In genomic region chr5:172285226-172286143, GRCh38 we compare ENCODE assay signal across 10 cellular contexts. TPM values are rescaled to one million over a fixed set of nuclear protein-coding genes. Genes with fewer than 3 reads are reported as not detected.
DNase-seq lines count a peak whose midpoint lies in the region; ATAC-seq and TF ChIP-seq lines count a peak whose summit lies in the region.
"Had no signal": no experiment of that assay in that cellular context is flagged by ENCODE, and none has a peak within 500 bp of the region (broad histone marks: within the 10 kb centered on the region; RNA-seq: fewer than 3 reads in every experiment).

No MANE protein-coding gene starts in this region.

- TF ChIP-seq EP300 in ovary (IDR thresholded peaks at IDR 0.05), result no peak

- H3K4me1 ChIP-seq in hepatocyte (ENCODE audit: insufficient read depth), result peaks cover 18% of the 10 kb centered on the region
- H3K4me1 ChIP-seq in ovary (ENCODE audit: insufficient read depth), result peaks cover 2% of the 10 kb centered on the region

- CTCF ChIA-PET in activated naive CD4-positive, alpha-beta T cell treated with anti-CD3 and anti-CD28 coated beads, Interleukin-2, amount 10 ng/mL, durations not matched to agents 7 days and 5 days (lab: Charles Lee), result interaction anchor here (0.9 to 1.6 kb wide), 3 partner anchors 8 to 166 kb away, joined by 4 to 5 read pairs (median 4); no protein-coding TSS in a partner anchor

- H3K27ac Mint-ChIP-seq in activated naive CD4-positive, alpha-beta T cell treated with anti-CD3 and anti-CD28 coated beads, Interleukin-2, amount 10 ng/mL, durations not matched to agents 7 days and 5 days, result no peak overlapping the region
- no peak overlapping the region for H3K27ac Mint-ChIP-seq in T-helper 17 cell
- no peak overlapping the region for H3K27ac Mint-ChIP-seq in stimulated activated naive B cell treated with anti-CD40 and anti-IgM and Interleukin-4, amounts not matched to agents 10 μg/mL and 1 μg/mL and 100 μg/mL, for 72 hours

- peaks cover 25% of the 10 kb centered on the region for H3K4me1 Mint-ChIP-seq in activated naive CD4-positive, alpha-beta T cell treated with anti-CD3 and anti-CD28 coated beads, Interleukin-2, amount 10 ng/mL, durations not matched to agents 7 days and 5 days
- peaks cover 13% of the 10 kb centered on the region for H3K4me1 Mint-ChIP-seq in T-helper 17 cell
- peaks cover 6 to 28% of the 10 kb centered on the region in 2 donors for H3K4me1 Mint-ChIP-seq in stimulated activated naive B cell treated with anti-CD40 and anti-IgM and Interleukin-4, amounts not matched to agents 10 μg/mL and 1 μg/mL and 100 μg/mL, for 72 hours

- H3K36me3 Mint-ChIP-seq in activated naive CD4-positive, alpha-beta T cell treated with anti-CD3 and anti-CD28 coated beads, Interleukin-2, amount 10 ng/mL, durations not matched to agents 7 days and 5 days, result no peaks in the 10 kb centered on the region
- no peaks in the 10 kb centered on the region for H3K36me3 Mint-ChIP-seq in T-helper 17 cell (ENCODE audit: low read depth)
- H3K36me3 Mint-ChIP-seq in stimulated activated naive B cell treated with anti-CD40 and anti-IgM and Interleukin-4, amounts not matched to agents 10 μg/mL and 1 μg/mL and 100 μg/mL, for 72 hours, result no peaks in the 10 kb centered on the region

- TF ChIP-seq CTCF in hepatocyte (IDR thresholded peaks at IDR 0.05; ENCODE audit: poor library complexity), result no peak
- no peak for TF ChIP-seq CTCF in ovary (IDR thresholded peaks at IDR 0.05)

- DNase-seq in activated naive CD4-positive, alpha-beta T cell treated with anti-CD3 and anti-CD28 coated beads, Interleukin-2, amount 10 ng/mL, durations not matched to agents 7 days and 5 days, result no peak
- DNase-seq in activated naive CD4-positive, alpha-beta T cell (lab: John Stamatoyannopoulos, UW), result no peak
- DNase-seq in T-helper 17 cell (no peak), hepatocyte (ENCODE audit: low spot score) (no peak), NCI-H2227 treated with DMSO at 0.1 percent for 48 hours (lab: John Stamatoyannopoulos, UW) (no peak), ovary (no peak)
- DNase-seq in stimulated activated naive B cell treated with anti-CD40 and anti-IgM and Interleukin-4, amounts not matched to agents 10 μg/mL and 1 μg/mL and 100 μg/mL, for 72 hours, result no peak
- DNase-seq: activated effector memory CD4-positive, alpha-beta T cell treated with Interleukin-2 at 50 U/mL for 16 hours; NCI-H524 had no signal

- H4K20me1 ChIP-seq in hepatocyte (ENCODE audit: insufficient read depth, poor library complexity, severe bottlenecking), result peaks cover 21% of the 10 kb centered on the region

- H3K27ac ChIP-seq in hepatocyte (peak overlapping the region; percentile 100), ovary (no peak overlapping the region)

- intact Hi-C loops in ovary (cut with DNase I), result no loop called here

- H3K27me3 Mint-ChIP-seq in activated naive CD4-positive, alpha-beta T cell treated with anti-CD3 and anti-CD28 coated beads, Interleukin-2, amount 10 ng/mL, durations not matched to agents 7 days and 5 days, result peaks cover 44% of the 10 kb centered on the region
- no peaks in the 10 kb centered on the region for H3K27me3 Mint-ChIP-seq in T-helper 17 cell
- no peaks in the 10 kb centered on the region for H3K27me3 Mint-ChIP-seq in stimulated activated naive B cell treated with anti-CD40 and anti-IgM and Interleukin-4, amounts not matched to agents 10 μg/mL and 1 μg/mL and 100 μg/mL, for 72 hours

- peaks cover 29% of the 10 kb centered on the region for H3K79me2 ChIP-seq in hepatocyte

- no peaks in the 10 kb centered on the region for H3K27me3 ChIP-seq in hepatocyte
- H3K27me3 ChIP-seq in ovary, result no peaks in the 10 kb centered on the region

- ATAC-seq in T-helper 17 cell (no peak), GM18870 (IDR thresholded peaks at IDR 0.05; ENCODE audit: unreplicated experiment) (no peak)
- no peak for ATAC-seq in stimulated activated naive B cell treated with anti-CD40 and anti-IgM and Interleukin-4, amounts not matched to agents 10 μg/mL and 1 μg/mL and 100 μg/mL, for 72 hours (replicated peaks)

- no peaks in the 10 kb centered on the region for H3K9me2 ChIP-seq in hepatocyte (replicated peaks; ENCODE audit: insufficient read depth)

- H3K9me3 Mint-ChIP-seq in activated naive CD4-positive, alpha-beta T cell treated with anti-CD3 and anti-CD28 coated beads, Interleukin-2, amount 10 ng/mL, durations not matched to agents 7 days and 5 days, result no peaks in the 10 kb centered on the region
- H3K9me3 Mint-ChIP-seq in stimulated activated naive B cell treated with anti-CD40 and anti-IgM and Interleukin-4, amounts not matched to agents 10 μg/mL and 1 μg/mL and 100 μg/mL, for 72 hours, result no peaks in the 10 kb centered on the region

- H2AFZ ChIP-seq in hepatocyte, result no peak overlapping the region

- H3K4me3 Mint-ChIP-seq in activated naive CD4-positive, alpha-beta T cell treated with anti-CD3 and anti-CD28 coated beads, Interleukin-2, amount 10 ng/mL, durations not matched to agents 7 days and 5 days, result peak overlapping the region; percentile 79
- H3K4me3 Mint-ChIP-seq in T-helper 17 cell, result peak overlapping the region; percentile 93
- peak overlapping the region; percentile 92 to 94 for H3K4me3 Mint-ChIP-seq in stimulated activated naive B cell treated with anti-CD40 and anti-IgM and Interleukin-4, amounts not matched to agents 10 μg/mL and 1 μg/mL and 100 μg/mL, for 72 hours

- no peak for TF ChIP-seq POLR2A in ovary (IDR thresholded peaks at IDR 0.05)

- H3K4me3 ChIP-seq in hepatocyte (no peak overlapping the region), ovary (no peak overlapping the region)

- 80% methylated on average over 15 of the region's 15 CpGs for WGBS in hepatocyte (ENCODE audit: low lambda C conversion rate, missing lambda C conversion rate)
- WGBS in ovary, 3 donors, result 68 to 79% (median 74%) methylated on average over 15 of the region's 15 CpGs

- H3K9me3 ChIP-seq in T-helper 17 cell (ENCODE audit: control insufficient read depth, low read length, poor library complexity, severe bottlenecking) (no peaks in the 10 kb centered on the region), hepatocyte (ENCODE audit: low read depth) (no peaks in the 10 kb centered on the region), ovary (no peaks in the 10 kb centered on the region)

- peak overlapping the region; percentile 81 for H3K4me2 ChIP-seq in hepatocyte

- H3K36me3 ChIP-seq in hepatocyte (replicated peaks; ENCODE audit: insufficient read depth, low read depth) (no peaks in the 10 kb centered on the region), ovary (no peaks in the 10 kb centered on the region)

RNA-seq across cellular contexts. Expression of gene UBTD2, which starts 1.9 kb away (rescaled TPM):
- total RNA-seq in T-helper 17 cell, result 1 to 10 TPM; 3.5 to 3.9 TPM
- 45.4 and 51.7 TPM in 2 replicates for total RNA-seq in hepatocyte
- 21.6 and 27.4 TPM in 2 replicates for polyA plus RNA-seq in hepatocyte
- 10 to 100 TPM; 21.4 to 31.5 (median 28.6) TPM for total RNA-seq in ovary
- 10 to 100 TPM; 17.0 to 29.2 TPM for polyA plus RNA-seq in ovary
